10 cellular contexts compared by ENCODE assay signal in the genomic region with DNA sequence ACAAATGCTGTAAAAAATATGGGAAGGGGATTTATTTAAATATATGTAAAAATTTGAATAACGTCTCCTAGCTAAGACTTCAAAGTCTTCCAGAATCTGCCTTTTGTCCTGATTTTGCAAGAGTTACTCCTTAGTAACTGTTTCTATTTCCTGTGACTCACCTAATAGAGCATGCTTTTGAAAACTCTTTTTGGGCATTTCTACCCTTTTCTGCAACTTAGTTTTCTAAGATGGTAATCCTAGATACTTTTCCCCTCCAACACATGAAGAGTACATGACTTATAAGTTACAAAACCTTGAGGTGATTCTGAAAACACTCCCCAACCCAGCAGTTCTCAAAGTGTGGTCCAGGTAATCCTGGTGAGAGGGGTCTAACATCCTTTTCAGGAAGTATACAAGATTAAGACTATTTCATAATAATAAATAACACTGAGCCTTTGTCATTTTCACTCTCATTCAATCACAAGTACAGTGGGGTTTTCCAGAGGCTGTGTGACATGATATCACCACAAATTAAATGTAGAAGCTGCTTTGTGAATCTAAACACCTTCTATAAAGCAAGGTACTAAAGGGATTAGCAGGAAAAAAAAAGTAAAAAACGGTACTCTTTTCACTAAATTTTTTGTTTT. TPM values are rescaled to one million over a fixed set of nuclear protein-coding genes. Genes with fewer than 3 reads are reported as not detected.
A peak's percentile ranks its signal among the peaks of the same experiment; 100 is the strongest.
DNase-seq lines count a peak whose midpoint lies in the region; TF ChIP-seq lines count a peak whose summit lies in the region.
"Had no signal": no experiment of that assay in that cellular context is flagged by ENCODE, and none has a peak within 500 bp of the region (broad histone marks: within the 10 kb centered on the region; RNA-seq: fewer than 3 reads in every experiment).

No MANE protein-coding gene starts in this region.

- peak overlapping the region; percentile 33 for H3K4me2 ChIP-seq in smooth muscle cell

- peaks cover 44% of the 10 kb centered on the region for H3K36me3 ChIP-seq in SJSA1
- H3K36me3 ChIP-seq in smooth muscle cell (ENCODE audit: low read depth) = peaks cover 10% of the 10 kb centered on the region
- H3K36me3 ChIP-seq in spleen = peaks cover 0 to 92% (median 46%) of the 10 kb centered on the region in 6 donors

- no peak overlapping the region for H3K4me3 ChIP-seq in SJSA1
- no peak overlapping the region for H3K4me3 ChIP-seq in smooth muscle cell
- H3K4me3 ChIP-seq in spleen = no peak overlapping the region
- H3K4me3 ChIP-seq: lung had no signal

- H3K4me3 Mint-ChIP-seq in activated naive CD4-positive, alpha-beta T cell treated with anti-CD3 and anti-CD28 coated beads, Interleukin-2, amount 50 U/mL, for 24 hours = no peak overlapping the region
- H3K4me3 Mint-ChIP-seq: CD4-positive, alpha-beta T cell had no signal

- H3K27ac ChIP-seq in SJSA1 (peak overlapping the region; percentile 87), epithelial cell of prostate (peak overlapping the region; percentile 20), smooth muscle cell (ENCODE audit: low read depth) (peak overlapping the region; percentile 91), spleen (no peak overlapping the region)

- peak overlapping the region; percentile 61 for H3K27ac Mint-ChIP-seq in activated naive CD4-positive, alpha-beta T cell treated with anti-CD3 and anti-CD28 coated beads, Interleukin-2, amount 50 U/mL, for 24 hours

- H3K4me1 Mint-ChIP-seq in activated naive CD4-positive, alpha-beta T cell treated with anti-CD3 and anti-CD28 coated beads, Interleukin-2, amount 50 U/mL, for 24 hours = peaks cover 45% of the 10 kb centered on the region

- no peaks in the 10 kb centered on the region for H4K20me1 ChIP-seq in smooth muscle cell (ENCODE audit: low read depth)

- no peaks in the 10 kb centered on the region for H3K9me3 Mint-ChIP-seq in activated naive CD4-positive, alpha-beta T cell treated with anti-CD3 and anti-CD28 coated beads, Interleukin-2, amount 50 U/mL, for 24 hours
- H3K9me3 Mint-ChIP-seq: CD4-positive, alpha-beta T cell had no signal

- DNase-seq in activated naive CD4-positive, alpha-beta T cell (lab: John Stamatoyannopoulos, UW) = no peak
- DNase-seq in SJSA1 (ENCODE audit: low read depth in 1 of 2, low spot score in 2 of 2) = peak in 1 of 2 experiments; percentile 44
- no peak for DNase-seq in epithelial cell of prostate (ENCODE audit: low read depth, low spot score)
- DNase-seq in smooth muscle cell (lab: John Stamatoyannopoulos, UW; ENCODE audit: unreplicated experiment) = no peak
- no peak for DNase-seq in spleen
- DNase-seq in NCI-H524 (lab: John Stamatoyannopoulos, UW) = no peak
- DNase-seq in 8988T = no peak
- DNase-seq: CD4-positive, alpha-beta T cell had no signal

- TF ChIP-seq CTCF in smooth muscle cell (IDR thresholded peaks at IDR 0.05; ENCODE audit: borderline replicate concordance, insufficient read depth, poor library complexity, severe bottlenecking) = no peak
- no peak for TF ChIP-seq CTCF in spleen (IDR thresholded peaks at IDR 0.05 in 8 of 11, conservative IDR thresholded peaks at IDR 0.05 in 3 of 11)

- TF ChIP-seq POLR2A in spleen (IDR thresholded peaks at IDR 0.05) = no peak

- no peaks in the 10 kb centered on the region for H3K27me3 Mint-ChIP-seq in activated naive CD4-positive, alpha-beta T cell treated with anti-CD3 and anti-CD28 coated beads, Interleukin-2, amount 50 U/mL, for 24 hours
- H3K27me3 Mint-ChIP-seq: CD4-positive, alpha-beta T cell had no signal

- H3K4me1 ChIP-seq in SJSA1 (replicated peaks) (peaks cover 12% of the 10 kb centered on the region), smooth muscle cell (ENCODE audit: low read depth) (peaks cover 9% of the 10 kb centered on the region), spleen (peaks cover 3 to 52% (median 14%) of the 10 kb centered on the region in 6 donors)

- H3F3A ChIP-seq in smooth muscle cell (ENCODE audit: low read depth) = no peaks in the 10 kb centered on the region

- H3K27me3 ChIP-seq in SJSA1 (replicated peaks) (no peaks in the 10 kb centered on the region), smooth muscle cell (ENCODE audit: low read depth) (no peaks in the 10 kb centered on the region), spleen (replicated peaks in 1 of 7) (no peaks in the 10 kb centered on the region)

- peaks cover 7% of the 10 kb centered on the region for H3K36me3 Mint-ChIP-seq in activated naive CD4-positive, alpha-beta T cell treated with anti-CD3 and anti-CD28 coated beads, Interleukin-2, amount 50 U/mL, for 24 hours

- WGBS in smooth muscle cell (ENCODE audit: low lambda C conversion rate) = 62% methylated on average over 2 of the region's 2 CpGs
- WGBS in spleen, 5 donors = 82 to 88% (median 86%) methylated on average over 2 of the region's 2 CpGs

- no peak overlapping the region for H2AFZ ChIP-seq in smooth muscle cell (ENCODE audit: low read depth)

- no peaks in the 10 kb centered on the region for H3K9me3 ChIP-seq in SJSA1 (replicated peaks)
- no peaks in the 10 kb centered on the region for H3K9me3 ChIP-seq in smooth muscle cell (replicated peaks; ENCODE audit: low read depth)
- H3K9me3 ChIP-seq in spleen = no peaks in the 10 kb centered on the region

- peaks cover 52% of the 10 kb centered on the region for H3K79me2 ChIP-seq in smooth muscle cell (ENCODE audit: low read depth)

- intact Hi-C loops in spleen (cut with DNase I; ENCODE audit: low total_unique reads) = no loop called here

- peak overlapping the region; percentile 69 for H3K9ac ChIP-seq in smooth muscle cell (ENCODE audit: low read depth)

RNA-seq across cellular contexts. Expression of a gene that starts 31.9 kb away (rescaled TPM):
- total RNA-seq in SJSA1 (2014; rRNA removed; shearing (Covaris generic)) = 34.4 and 51.4 TPM in 2 replicates
- total RNA-seq in smooth muscle cell (54.0 and 57.1 TPM in 2 replicates), spleen (10 to 100 TPM; 61.7 to 89.5 (median 77.7) TPM)
- polyA plus RNA-seq in smooth muscle cell (22.8 and 25.6 TPM in 2 replicates), spleen (10 to 100 TPM; 22.3 to 30.0 (median 29.1) TPM)

Comparison
In these comparisons a context has a peak if more than half of its experiments do, and no peak if none do; other contexts are left out.
1. H3K27ac ChIP-seq: peak in SJSA1 (single experiment), epithelial cell of prostate (single experiment) and smooth muscle cell (single experiment); none in spleen (0 of 8).